ENCODE assay signal across 2 cellular contexts in genomic region chr1:201890223-201890622, GRCh38.
TF ChIP-seq lines count a peak whose summit lies in the region.

No MANE protein-coding gene starts in this region.

TF ChIP-seq in SK-N-SH, 30 proteins besides CTCF, POLR2A, EP300 and RAD21 (continued from another document):
- TF ChIP-seq POLR2AphosphoS5 (IDR thresholded peaks at IDR 0.05; ENCODE audit: low read depth, low read length) = no peak
- TF ChIP-seq RXRA (IDR thresholded peaks at IDR 0.05; ENCODE audit: borderline replicate concordance, low read depth) = no peak
- no peak for TF ChIP-seq NFIC (IDR thresholded peaks at IDR 0.05; ENCODE audit: borderline replicate concordance)
TF ChIP-seq in SK-N-SH: peak in this region for 0.

TF ChIP-seq in SK-N-SH treated with all-trans-retinoic acid at 6 μM for 48 hours, 23 proteins besides CTCF, POLR2A, EP300 and RAD21 (continued from another document):
- TF ChIP-seq CSRNP3 (CRISPR knock-in tag; IDR thresholded peaks at IDR 0.05) (no peak), ZNF8 (CRISPR knock-in tag; IDR thresholded peaks at IDR 0.05) (no peak), PPARA (CRISPR knock-in tag; IDR thresholded peaks at IDR 0.05; ENCODE audit: borderline replicate concordance) (no peak), ZNF565 (CRISPR knock-in tag; conservative IDR thresholded peaks at IDR 0.05; ENCODE audit: low read depth) (no peak), ESRRG (CRISPR knock-in tag; IDR thresholded peaks at IDR 0.05) (no peak), ZC3H10 (CRISPR knock-in tag; IDR thresholded peaks at IDR 0.05) (no peak), PATZ1 (CRISPR knock-in tag; IDR thresholded peaks at IDR 0.05; ENCODE audit: borderline replicate concordance) (no peak), BACH2 (CRISPR knock-in tag; IDR thresholded peaks at IDR 0.05; ENCODE audit: borderline replicate concordance) (no peak)
